ENCODE assay signal across 15 cellular contexts in genomic region chr1:176745945-176746344, GRCh38.
DNase-seq lines count a peak whose midpoint lies in the region; TF ChIP-seq lines count a peak whose summit lies in the region.
"Had no signal": no experiment of that assay in that cellular context is flagged by ENCODE, and none has a peak within 500 bp of the region (broad histone marks: within the 10 kb centered on the region; RNA-seq: fewer than 3 reads in every experiment).

No MANE protein-coding gene starts in this region.

- H2BK120ac ChIP-seq in mesenchymal stem cell (ENCODE audit: low read depth, low read length) = no peak overlapping the region

- H3K4ac ChIP-seq in mesenchymal stem cell (ENCODE audit: low read depth in 1 of 2, low read length in 2 of 2) = no peak overlapping the region

- H3K9ac ChIP-seq in mesenchymal stem cell (ENCODE audit: low read length) = no peak overlapping the region

- H3K9me3 ChIP-seq in mesenchymal stem cell (ENCODE audit: control insufficient read depth, low read length) = no peaks in the 10 kb centered on the region

- CTCF ChIA-PET in GM10248 (lab: Yijun Ruan, JAX) = interaction anchor here (1.2 kb wide), 1 partner anchor 10 kb away, joined by 5 read pairs; no protein-coding TSS in a partner anchor

- H4K91ac ChIP-seq in mesenchymal stem cell (ENCODE audit: low read length) = no peak overlapping the region

- no peak overlapping the region for H3K23ac ChIP-seq in mesenchymal stem cell (ENCODE audit: low read length in 2 of 2)

- TF ChIP-seq CTCF in GM10248 (IDR thresholded peaks at IDR 0.05; ENCODE audit: control extremely low read depth, extremely low read depth, low read depth, missing control alignments) = no peak

- H4K8ac ChIP-seq in mesenchymal stem cell (ENCODE audit: low read length) = no peak overlapping the region

- no peak overlapping the region for H3K14ac ChIP-seq in mesenchymal stem cell (ENCODE audit: low read length in 2 of 2)

- no peak overlapping the region for H3K4me2 ChIP-seq in mesenchymal stem cell (ENCODE audit: low read length, poor library complexity, severe bottlenecking)

- no peak overlapping the region for H2BK12ac ChIP-seq in mesenchymal stem cell (ENCODE audit: low read length in 2 of 2)

- POLR2A ChIA-PET in GM10248 (lab: Yijun Ruan, JAX) = no interaction called here

- H3K27me3 ChIP-seq in mesenchymal stem cell (ENCODE audit: control insufficient read depth in 1 of 2, insufficient read depth in 1 of 2, low read length in 2 of 2) = no peaks in the 10 kb centered on the region

- H2BK15ac ChIP-seq in mesenchymal stem cell (ENCODE audit: low read depth, poor library complexity, severe bottlenecking) = no peak overlapping the region

- no peaks in the 10 kb centered on the region for H3K4me1 ChIP-seq in mesenchymal stem cell (ENCODE audit: control insufficient read depth, insufficient read depth, low read depth, low read length)

- 56% methylated on average over 1 of the region's 1 CpG for WGBS in mesenchymal stem cell

- H3K4me3 ChIP-seq in mesenchymal stem cell (ENCODE audit: insufficient read depth in 1 of 2, low read depth in 1 of 2, low read length in 2 of 2) = no peak overlapping the region

- no peak overlapping the region for H2AK5ac ChIP-seq in mesenchymal stem cell (ENCODE audit: low read length, severe bottlenecking)

- H3K36me3 ChIP-seq in mesenchymal stem cell (ENCODE audit: control insufficient read depth in 1 of 2, insufficient read depth in 2 of 2, low read depth in 1 of 2, low read length in 2 of 2) = no peaks in the 10 kb centered on the region

- no peak overlapping the region for H3K27ac ChIP-seq in mesenchymal stem cell (ENCODE audit: low read length, poor library complexity, severe bottlenecking)

- no peak overlapping the region for H2AFZ ChIP-seq in mesenchymal stem cell (ENCODE audit: low read depth, low read length)

- no peak overlapping the region for H3K18ac ChIP-seq in mesenchymal stem cell (ENCODE audit: low read depth in 1 of 2, low read length in 2 of 2)

- DNase-seq in DMS 273 (lab: John Stamatoyannopoulos, UW; ENCODE audit: unreplicated experiment) (peak; percentile 60), DMS 273 treated with DMSO at 0.1 percent for 48 hours (lab: John Stamatoyannopoulos, UW) (no peak), HT-29 (ENCODE audit: low spot score) (peak; percentile 4), SK-N-DZ (ENCODE audit: low spot score) (peak; percentile 3), mesenchymal stem cell (peak; percentile 3), DMS79 (lab: John Stamatoyannopoulos, UW) (no peak), GM10248 (ENCODE audit: extremely low spot score) (no peak), cortex of kidney (lab: John Stamatoyannopoulos, UW) (no peak)
- DNase-seq: activated CD8-positive, alpha-beta memory T cell treated with anti-CD3 and anti-CD28 coated beads, Interleukin-2, amount 50 U/mL, for 4 hours; KBM-7; left ventricle myocardium superior; NCI-H69; stimulated activated CD4-positive, alpha-beta T cell treated with anti-CD3 and anti-CD28 coated beads, Interleukin-2, amount 100 ng/mL, for 24 hours; stimulated activated naive CD8-positive, alpha-beta T cell treated with anti-CD3 and anti-CD28 coated beads, Interleukin-15, Interleukin-2, amounts not matched to agents 100 U/mL and 50 U/mL, for 24 hours; T1000 had no signal

- no peaks in the 10 kb centered on the region for H3K79me1 ChIP-seq in mesenchymal stem cell (replicated peaks; ENCODE audit: low read length, poor library complexity, severe bottlenecking)

- no peak overlapping the region for H2BK5ac ChIP-seq in mesenchymal stem cell (ENCODE audit: low read depth, low read length, poor library complexity, severe bottlenecking)

Comparison
In these comparisons a context has a peak if more than half of its experiments do, and no peak if none do; other contexts are left out.
1. DNase-seq: peak in DMS 273 (single experiment), HT-29 (single experiment), SK-N-DZ (single experiment) and mesenchymal stem cell (single experiment); none in DMS 273 treated with DMSO at 0.1 percent for 48 hours (single experiment), DMS79 (single experiment), GM10248 (single experiment) and cortex of kidney (single experiment).